ENCODE assay signal across 8 cellular contexts in genomic region chr19:43594710-43595604, GRCh38. TPM values are rescaled to one million over a fixed set of nuclear protein-coding genes. Genes with fewer than 3 reads are reported as not detected.
DNase-seq lines count a peak whose midpoint lies in the region; TF ChIP-seq lines count a peak whose summit lies in the region.

No MANE protein-coding gene starts in this region.

- CTCF ChIA-PET in activated CD4-positive, alpha-beta T cell treated with anti-CD3 and anti-CD28 coated beads, Interleukin-2, amount 10 ng/mL, durations not matched to agents 7 days and 5 days (lab: Charles Lee): interaction anchor here (0.6 to 3.5 kb wide), 45 partner anchors 8 to 1629 kb away, joined by 3 to 51 read pairs (median 5); partner anchors contain the start of genes ETHE1, SMG9 and ZNF575

- H3K27ac ChIP-seq in dorsolateral prefrontal cortex: peak overlapping the region in 58 of 59 donors; percentile 23 to 100 (median 97)

- H3K27ac Mint-ChIP-seq in activated CD4-positive, alpha-beta T cell treated with anti-CD3 and anti-CD28 coated beads, Interleukin-2, amount 10 ng/mL, durations not matched to agents 7 days and 5 days: peak overlapping the region; percentile 99

- TF ChIP-seq CTCF in GM20000 (IDR thresholded peaks at IDR 0.05; ENCODE audit: extremely low read depth, missing control alignments): peak; percentile 86
- peak; percentile 27 to 78 (median 58) for TF ChIP-seq CTCF in dorsolateral prefrontal cortex (IDR thresholded peaks at IDR 0.05 in 54 of 56, conservative IDR thresholded peaks at IDR 0.05 in 2 of 56; ENCODE audit: low read depth in 1 of 56, partially characterized antibody in 56 of 56)

- POLR2A ChIA-PET in activated CD4-positive, alpha-beta T cell treated with anti-CD3 and anti-CD28 coated beads, Interleukin-2, amount 10 ng/mL, durations not matched to agents 7 days and 5 days (lab: Charles Lee): interaction anchor here (1.2 to 1.3 kb wide), 2 partner anchors 41 to 61 kb away, joined by 3 to 5 read pairs; no protein-coding TSS in a partner anchor

- DNase-seq in AG20443 (ENCODE audit: low spot score): peak; percentile 67
- peak; percentile 81 for DNase-seq in GM20000 (ENCODE audit: low spot score)
- DNase-seq in NCI-H510A treated with DMSO at 0.1 percent for 48 hours (lab: John Stamatoyannopoulos, UW): peak; percentile 19
- DNase-seq in activated CD4-positive, alpha-beta T cell treated with anti-CD3 and anti-CD28 coated beads, Interleukin-2, amount 10 ng/mL, durations not matched to agents 7 days and 5 days: peak; percentile 77
- peak in 5 of 10 donors; percentile 26 to 60 (median 43) for DNase-seq in dorsolateral prefrontal cortex
- peak; percentile 82 to 88 for DNase-seq in lung microvascular endothelial cell (ENCODE audit: low read depth in 2 of 2)
- peak; percentile 9 for DNase-seq in stimulated activated CD8-positive, alpha-beta memory T cell treated with anti-CD3 and anti-CD28 coated beads, Interleukin-12 subunit alpha, Interleukin-12 subunit beta, amount 100 ng/mL, for 24 hours (ENCODE audit: extremely low read depth)
- no peak for DNase-seq in globus pallidus (ENCODE audit: low spot score)

- H3K4me1 Mint-ChIP-seq in activated CD4-positive, alpha-beta T cell treated with anti-CD3 and anti-CD28 coated beads, Interleukin-2, amount 10 ng/mL, durations not matched to agents 7 days and 5 days: peaks cover 36% of the 10 kb centered on the region

- H3K9me3 Mint-ChIP-seq in activated CD4-positive, alpha-beta T cell treated with anti-CD3 and anti-CD28 coated beads, Interleukin-2, amount 10 ng/mL, durations not matched to agents 7 days and 5 days: no peaks in the 10 kb centered on the region

- H3K36me3 Mint-ChIP-seq in activated CD4-positive, alpha-beta T cell treated with anti-CD3 and anti-CD28 coated beads, Interleukin-2, amount 10 ng/mL, durations not matched to agents 7 days and 5 days (ENCODE audit: low read depth): peaks cover 21% of the 10 kb centered on the region

- peak overlapping the region; percentile 56 to 94 (median 80) for H3K4me3 ChIP-seq in dorsolateral prefrontal cortex

- no peaks in the 10 kb centered on the region for H3K27me3 Mint-ChIP-seq in activated CD4-positive, alpha-beta T cell treated with anti-CD3 and anti-CD28 coated beads, Interleukin-2, amount 10 ng/mL, durations not matched to agents 7 days and 5 days

- no peaks in the 10 kb centered on the region for H3K27me3 ChIP-seq in dorsolateral prefrontal cortex

- H3K4me3 Mint-ChIP-seq in activated CD4-positive, alpha-beta T cell treated with anti-CD3 and anti-CD28 coated beads, Interleukin-2, amount 10 ng/mL, durations not matched to agents 7 days and 5 days: peak overlapping the region; percentile 88

- intact Hi-C loops in dorsolateral prefrontal cortex (cut with DNase I): loop anchor here (5.0 to 10.0 kb wide), 3 partner anchors 57 to 160 kb away; partner anchors contain the start of genes SMG9 (in 1 of the 2) and ZNF575 (in 1 of the 2)

RNA-seq across cellular contexts. Expression of gene IRGQ, which starts 1.0 kb away (rescaled TPM):
- total RNA-seq in activated CD4-positive, alpha-beta T cell treated with anti-CD3 and anti-CD28 coated beads, Interleukin-2, amount 10 ng/mL, durations not matched to agents 7 days and 5 days: 1 to 10 TPM; 9.0 to 9.7 TPM
- total RNA-seq in dorsolateral prefrontal cortex (10 to 100 TPM; 32.4 to 75.1 (median 53.9) TPM), lung microvascular endothelial cell (19.2 and 29.0 TPM in 2 replicates)

RNA-seq across cellular contexts. Expression of gene ZNF576, which starts 1.4 kb away (rescaled TPM):
- total RNA-seq in activated CD4-positive, alpha-beta T cell treated with anti-CD3 and anti-CD28 coated beads, Interleukin-2, amount 10 ng/mL, durations not matched to agents 7 days and 5 days: 10 to 100 TPM; 14.1 to 14.9 TPM
- total RNA-seq in dorsolateral prefrontal cortex (10 to 100 TPM; 12.5 to 30.4 (median 22.2) TPM), lung microvascular endothelial cell (5.9 and 9.1 TPM in 2 replicates)

RNA-seq across cellular contexts. Expression of gene SRRM5, which starts 16.9 kb away (rescaled TPM):
- total RNA-seq in activated CD4-positive, alpha-beta T cell treated with anti-CD3 and anti-CD28 coated beads, Interleukin-2, amount 10 ng/mL, durations not matched to agents 7 days and 5 days: under 1 TPM; 0.50 to 0.79 TPM
- 1 to 10 TPM in 47 of 120 experiments, under 1 TPM in 72, not detected in 1; 0.22 to 3.6 (median 0.89) TPM for total RNA-seq in dorsolateral prefrontal cortex
- total RNA-seq in lung microvascular endothelial cell: not detected in 2 replicates

RNA-seq across cellular contexts. Expression of gene PINLYP, which starts 19.4 kb away (rescaled TPM):
- 1 to 10 TPM; 4.1 to 5.0 TPM for total RNA-seq in activated CD4-positive, alpha-beta T cell treated with anti-CD3 and anti-CD28 coated beads, Interleukin-2, amount 10 ng/mL, durations not matched to agents 7 days and 5 days
- 10 to 100 TPM in 8 of 120 experiments, 1 to 10 TPM in 111, under 1 TPM in 1; 0.93 to 18.3 (median 5.7) TPM for total RNA-seq in dorsolateral prefrontal cortex
- 1.1 and 4.6 TPM in 2 replicates for total RNA-seq in lung microvascular endothelial cell

RNA-seq across cellular contexts. Expression of gene XRCC1, which starts 19.6 kb away (rescaled TPM):
- 10 to 100 TPM; 41.2 to 42.6 TPM for total RNA-seq in activated CD4-positive, alpha-beta T cell treated with anti-CD3 and anti-CD28 coated beads, Interleukin-2, amount 10 ng/mL, durations not matched to agents 7 days and 5 days
- total RNA-seq in dorsolateral prefrontal cortex (10 to 100 TPM; 15.0 to 45.0 (median 30.4) TPM), lung microvascular endothelial cell (10.7 and 14.6 TPM in 2 replicates)
